In the genomic region with DNA sequence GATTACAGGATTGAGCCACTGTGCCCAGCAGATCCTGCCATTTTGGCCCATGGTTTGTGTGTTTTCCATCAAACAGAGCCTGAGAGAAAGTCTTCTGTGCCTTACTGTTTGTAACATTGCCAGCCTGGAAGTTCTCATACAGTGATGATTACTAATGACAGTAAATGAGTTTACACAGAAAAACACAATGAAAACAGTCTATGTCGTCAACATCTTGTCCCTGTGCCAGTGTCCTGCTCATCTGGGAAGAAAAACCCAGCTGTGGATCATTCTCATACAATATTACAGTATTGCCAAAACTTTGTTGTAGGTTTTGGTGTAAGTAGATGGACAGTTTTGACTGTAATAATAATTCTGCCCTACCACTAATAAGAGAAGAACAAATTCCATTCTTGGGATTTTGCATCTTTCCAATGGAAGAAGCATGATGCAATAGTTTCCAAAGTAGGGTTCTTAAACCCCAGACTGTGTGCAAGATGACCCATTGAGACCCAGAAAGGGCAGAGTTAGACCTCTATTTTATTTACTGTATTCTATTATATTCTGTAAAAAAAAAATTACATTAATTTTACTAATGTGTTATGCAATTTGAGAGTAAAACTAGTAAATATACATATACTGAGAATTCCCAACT, we compare ENCODE assay signal across 1 cellular context.
TF ChIP-seq lines count a peak whose summit lies in the region.

No MANE protein-coding gene starts in this region.

TF ChIP-seq in GM23338, 12 proteins besides CTCF, POLR2A, EP300 and RAD21 (continued from another document):
- TF ChIP-seq ZNF462 (CRISPR knock-in tag; IDR thresholded peaks at IDR 0.05) = no peak
- no peak for TF ChIP-seq REST (IDR thresholded peaks at IDR 0.05; ENCODE audit: unreplicated experiment)
